In the genomic region with DNA sequence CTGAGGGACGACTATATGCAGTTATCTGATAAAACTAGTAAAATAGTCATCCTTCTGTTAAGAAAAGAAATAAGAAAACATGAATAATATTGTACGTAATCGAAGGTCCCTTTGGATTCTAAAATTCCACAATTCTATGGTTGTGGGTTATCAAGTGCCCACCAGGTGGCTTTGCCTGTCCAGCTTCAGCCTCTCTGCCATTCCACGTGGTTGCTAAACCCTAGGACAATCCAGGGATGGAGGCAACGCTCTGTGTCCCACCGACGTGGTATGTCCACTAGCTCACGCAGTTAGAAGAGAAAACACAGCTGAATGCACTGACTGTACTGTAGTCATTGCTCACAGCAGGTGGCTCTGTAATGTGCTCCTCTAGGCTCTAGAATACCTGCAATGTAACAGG, we compare ENCODE assay signal across 14 cellular contexts.
DNase-seq lines count a peak whose midpoint lies in the region; ATAC-seq and TF ChIP-seq lines count a peak whose summit lies in the region.
"Had no signal": no experiment of that assay in that cellular context is flagged by ENCODE, and none has a peak within 500 bp of the region (broad histone marks: within the 10 kb centered on the region; RNA-seq: fewer than 3 reads in every experiment).

No MANE protein-coding gene starts in this region.

- H3K36me3 Mint-ChIP-seq in GM23338 (ENCODE audit: low read depth) (no peaks in the 10 kb centered on the region), endodermal cell (ENCODE audit: low read depth) (peaks cover 4% of the 10 kb centered on the region)
- H3K36me3 Mint-ChIP-seq in activated naive CD8-positive, alpha-beta T cell treated with anti-CD3 and anti-CD28 coated beads for 36 hours: peaks cover 27% of the 10 kb centered on the region
- H3K36me3 Mint-ChIP-seq in CD4-positive, alpha-beta memory T cell: peaks cover 7 to 33% of the 10 kb centered on the region in 2 donors

- no peaks in the 10 kb centered on the region for H3K27me3 ChIP-seq in A673 (replicated peaks; ENCODE audit: insufficient read depth, low read depth, low read length, poor library complexity)
- H3K27me3 ChIP-seq in GM23338 (ENCODE audit: insufficient read depth): no peaks in the 10 kb centered on the region
- H3K27me3 ChIP-seq in PC-3 (ENCODE audit: low read length): no peaks in the 10 kb centered on the region
- no peaks in the 10 kb centered on the region for H3K27me3 ChIP-seq in endodermal cell (ENCODE audit: control insufficient read depth, insufficient read depth, low read length, poor library complexity, severe bottlenecking)
- no peaks in the 10 kb centered on the region for H3K27me3 ChIP-seq in CD4-positive, alpha-beta memory T cell (ENCODE audit: insufficient read depth, low read length)
- H3K27me3 ChIP-seq in upper lobe of right lung: no peaks in the 10 kb centered on the region

- no peak overlapping the region for H2AFZ ChIP-seq in GM23338
- H2AFZ ChIP-seq in PC-3 (ENCODE audit: low read length): no peak overlapping the region

- H3K36me3 ChIP-seq in A673 (ENCODE audit: insufficient read depth, low read length, poor library complexity, severe bottlenecking) (no peaks in the 10 kb centered on the region), GM23338 (ENCODE audit: insufficient read depth) (no peaks in the 10 kb centered on the region), PC-3 (ENCODE audit: low read depth, low read length) (no peaks in the 10 kb centered on the region), endodermal cell (ENCODE audit: control insufficient read depth, insufficient read depth, low read length) (no peaks in the 10 kb centered on the region), upper lobe of right lung (no peaks in the 10 kb centered on the region)
- no peaks in the 10 kb centered on the region for H3K36me3 ChIP-seq in CD4-positive, alpha-beta memory T cell (ENCODE audit: insufficient read depth, low read length)

- H3K27ac Mint-ChIP-seq in GM23338 (no peak overlapping the region), endodermal cell (no peak overlapping the region)
- no peak overlapping the region for H3K27ac Mint-ChIP-seq in activated naive CD8-positive, alpha-beta T cell treated with anti-CD3 and anti-CD28 coated beads for 36 hours
- no peak overlapping the region for H3K27ac Mint-ChIP-seq in CD4-positive, alpha-beta memory T cell
- H3K27ac Mint-ChIP-seq: T-cell had no signal

- no peaks in the 10 kb centered on the region for H3K27me3 Mint-ChIP-seq in GM23338 (ENCODE audit: insufficient read depth, low read depth, poor library complexity)
- H3K27me3 Mint-ChIP-seq in endodermal cell (ENCODE audit: insufficient read depth): no peaks in the 10 kb centered on the region
- no peaks in the 10 kb centered on the region for H3K27me3 Mint-ChIP-seq in activated naive CD8-positive, alpha-beta T cell treated with anti-CD3 and anti-CD28 coated beads for 36 hours
- H3K27me3 Mint-ChIP-seq in CD4-positive, alpha-beta memory T cell: no peaks in the 10 kb centered on the region
- H3K27me3 Mint-ChIP-seq: CD8-positive, alpha-beta memory T cell; T-cell had no signal

- no peak overlapping the region for H3K4me2 ChIP-seq in GM23338
- no peak overlapping the region for H3K4me2 ChIP-seq in PC-3 (ENCODE audit: low read length)

- ATAC-seq in GM23338 (no peak), PC-3 (no peak), GM21528 (IDR thresholded peaks at IDR 0.05; ENCODE audit: low FRiP score, unreplicated experiment) (no peak), upper lobe of right lung (no peak)
- ATAC-seq: T-cell had no signal

- CTCF ChIA-PET in A673 (lab: Charles Lee) (no interaction called here), PC-3 (lab: Charles Lee) (no interaction called here)
- CTCF ChIA-PET in CD4-positive, alpha-beta memory T cell (lab: Charles Lee; ENCODE audit: partially characterized antibody): no interaction called here

- H3K4me1 Mint-ChIP-seq in GM23338: peaks cover 3% of the 10 kb centered on the region; the same call in 2 of the 3 replicates
- H3K4me1 Mint-ChIP-seq in endodermal cell: peaks cover 14% of the 10 kb centered on the region
- H3K4me1 Mint-ChIP-seq in activated naive CD8-positive, alpha-beta T cell treated with anti-CD3 and anti-CD28 coated beads for 36 hours: no peaks in the 10 kb centered on the region
- H3K4me1 Mint-ChIP-seq in CD4-positive, alpha-beta memory T cell: peaks cover 0 to 11% (median 1%) of the 10 kb centered on the region in 4 donors
- H3K4me1 Mint-ChIP-seq: CD8-positive, alpha-beta memory T cell had no signal

- intact Hi-C loops in A673 (cut with micrococcal nuclease; ENCODE audit: unreplicated experiment): no loop called here
- intact Hi-C loops in PC-3 (cut with micrococcal nuclease): no loop called here
- intact Hi-C loops in CD4-positive, alpha-beta memory T cell (cut with micrococcal nuclease): no loop called here
- intact Hi-C loops in upper lobe of right lung (cut with DNase I): no loop called here

- H3K9me3 Mint-ChIP-seq in GM23338 (no peaks in the 10 kb centered on the region), endodermal cell (peaks cover 6% of the 10 kb centered on the region)
- no peaks in the 10 kb centered on the region for H3K9me3 Mint-ChIP-seq in activated naive CD8-positive, alpha-beta T cell treated with anti-CD3 and anti-CD28 coated beads for 36 hours
- no peaks in the 10 kb centered on the region for H3K9me3 Mint-ChIP-seq in CD4-positive, alpha-beta memory T cell
- H3K9me3 Mint-ChIP-seq: CD8-positive, alpha-beta memory T cell had no signal

- DNase-seq in A673 (ENCODE audit: low spot score): no peak
- no peak for DNase-seq in GM23338 (ENCODE audit: low spot score)
- DNase-seq in PC-3: no peak
- no peak for DNase-seq in endodermal cell
- DNase-seq in activated naive CD8-positive, alpha-beta T cell treated with anti-CD3 and anti-CD28 coated beads for 36 hours: no peak
- no peak for DNase-seq in CD4-positive, alpha-beta memory T cell
- DNase-seq in upper lobe of right lung: no peak
- DNase-seq: CD8-positive, alpha-beta memory T cell; NCI-H1694 treated with DMSO at 0.1 percent for 48 hours; NCI-H446 treated with DMSO at 0.1 percent for 48 hours; OCI-M1; T-cell had no signal

- POLR2A ChIA-PET in A673 (lab: Charles Lee; ENCODE audit: low non-redundant PET): interaction anchor here (0.7 kb wide), 1 partner anchor 61 kb away, joined by 3 read pairs; no protein-coding TSS in a partner anchor
- POLR2A ChIA-PET in PC-3 (lab: Charles Lee; ENCODE audit: unreplicated experiment): no interaction called here
- POLR2A ChIA-PET in CD4-positive, alpha-beta memory T cell (lab: Charles Lee; ENCODE audit: partially characterized antibody): no interaction called here

- H3K9ac ChIP-seq in PC-3 (ENCODE audit: low read length): no peak overlapping the region
- no peak overlapping the region for H3K9ac ChIP-seq in endodermal cell (ENCODE audit: extremely low read depth, low read length, poor library complexity, severe bottlenecking)

- no peaks in the 10 kb centered on the region for H3K4me1 ChIP-seq in A673 (ENCODE audit: insufficient read depth, low read length, poor library complexity, severe bottlenecking)
- H3K4me1 ChIP-seq in GM23338 (ENCODE audit: insufficient read depth): no peaks in the 10 kb centered on the region
- H3K4me1 ChIP-seq in PC-3 (ENCODE audit: insufficient read depth, low read length): no peaks in the 10 kb centered on the region
- peaks cover 3% of the 10 kb centered on the region for H3K4me1 ChIP-seq in endodermal cell (ENCODE audit: control insufficient read depth, insufficient read depth, low read length)
- H3K4me1 ChIP-seq in CD4-positive, alpha-beta memory T cell (ENCODE audit: insufficient read depth, low read length): no peaks in the 10 kb centered on the region
- no peaks in the 10 kb centered on the region for H3K4me1 ChIP-seq in upper lobe of right lung

- BruUV-seq in A673 (replicated peaks; lab: Mats Ljungman, UMichigan): no TSS peak
- BruUV-seq in PC-3 (replicated peaks; lab: Mats Ljungman, UMichigan): no TSS peak

- no peaks in the 10 kb centered on the region for H3F3A ChIP-seq in GM23338 (replicated peaks; ENCODE audit: low read depth)
- H3F3A ChIP-seq in PC-3 (ENCODE audit: low read length, unreplicated experiment): no peaks in the 10 kb centered on the region

- H3K9me3 ChIP-seq in A673 (ENCODE audit: low read depth, low read length, poor library complexity, severe bottlenecking) (no peaks in the 10 kb centered on the region), PC-3 (ENCODE audit: low read length) (no peaks in the 10 kb centered on the region), endodermal cell (ENCODE audit: control insufficient read depth, low read length) (peaks cover 4% of the 10 kb centered on the region), upper lobe of right lung (no peaks in the 10 kb centered on the region)
- no peaks in the 10 kb centered on the region for H3K9me3 ChIP-seq in CD4-positive, alpha-beta memory T cell (ENCODE audit: control insufficient read depth in 1 of 2, low read length in 2 of 2)

- peak; percentile 22; the same call in 1 of the 2 replicates for TF ChIP-seq CTCF in A673 (conservative IDR thresholded peaks at IDR 0.05; ENCODE audit: low read depth, low read length)
- TF ChIP-seq CTCF in GM23338 (conservative IDR thresholded peaks at IDR 0.05; ENCODE audit: low read depth in 2 of 2): peak; percentile 27 to 31; a peak in 3 of 4 replicates
- peak; percentile 34; the same call in 1 of the 2 replicates for TF ChIP-seq CTCF in PC-3 (conservative IDR thresholded peaks at IDR 0.05; ENCODE audit: low read depth, low read length)
- TF ChIP-seq CTCF in endodermal cell (conservative IDR thresholded peaks at IDR 0.05): peak; percentile 61
- no peak for TF ChIP-seq CTCF in upper lobe of right lung (IDR thresholded peaks at IDR 0.05)

- 91 to 93% methylated on average over 6 to 8 of the region's 8 CpGs for WGBS in endodermal cell (ENCODE audit: insufficient coverage in 1 of 2, insufficient read length in 1 of 2), 2 experiments

- H3K79me2 ChIP-seq in GM23338 (replicated peaks; ENCODE audit: insufficient read depth) (no peaks in the 10 kb centered on the region), PC-3 (ENCODE audit: low read length) (no peaks in the 10 kb centered on the region)

- H3K9me2 ChIP-seq in GM23338 (ENCODE audit: insufficient read depth) (no peaks in the 10 kb centered on the region), PC-3 (replicated peaks; ENCODE audit: low read length) (no peaks in the 10 kb centered on the region)

- H4K20me1 ChIP-seq in GM23338 (replicated peaks; ENCODE audit: insufficient read depth): no peaks in the 10 kb centered on the region
- no peaks in the 10 kb centered on the region for H4K20me1 ChIP-seq in PC-3 (ENCODE audit: low read length)

- H3K4me3 Mint-ChIP-seq in GM23338 (no peak overlapping the region), endodermal cell (no peak overlapping the region)
- H3K4me3 Mint-ChIP-seq in activated naive CD8-positive, alpha-beta T cell treated with anti-CD3 and anti-CD28 coated beads for 36 hours: no peak overlapping the region
- no peak overlapping the region for H3K4me3 Mint-ChIP-seq in CD4-positive, alpha-beta memory T cell
- H3K4me3 Mint-ChIP-seq: CD8-positive, alpha-beta memory T cell; T-cell had no signal

- H3K4me3 ChIP-seq in A673 (ENCODE audit: low read depth, low read length, poor library complexity, severe bottlenecking): no peak overlapping the region
- no peak overlapping the region for H3K4me3 ChIP-seq in GM23338
- no peak overlapping the region for H3K4me3 ChIP-seq in PC-3 (ENCODE audit: low read length)
- no peak overlapping the region for H3K4me3 ChIP-seq in endodermal cell (ENCODE audit: low read length)
- no peak overlapping the region for H3K4me3 ChIP-seq in CD4-positive, alpha-beta memory T cell (ENCODE audit: low read length in 2 of 2)
- H3K4me3 ChIP-seq in upper lobe of right lung: no peak overlapping the region

- no peak overlapping the region for H3K27ac ChIP-seq in A673 (ENCODE audit: low read depth, low read length, poor library complexity, severe bottlenecking)
- H3K27ac ChIP-seq in GM23338 (ENCODE audit: low read depth): no peak overlapping the region
- no peak overlapping the region for H3K27ac ChIP-seq in PC-3 (ENCODE audit: low read length)
- H3K27ac ChIP-seq in endodermal cell (ENCODE audit: low read depth, low read length): no peak overlapping the region
- H3K27ac ChIP-seq in CD4-positive, alpha-beta memory T cell (ENCODE audit: low read depth, low read length): no peak overlapping the region
- H3K27ac ChIP-seq in upper lobe of right lung: no peak overlapping the region
- H3K27ac ChIP-seq: RWPE1 had no signal
